Comparison of ENCODE assay signal across 8 cellular contexts in the genomic region with DNA sequence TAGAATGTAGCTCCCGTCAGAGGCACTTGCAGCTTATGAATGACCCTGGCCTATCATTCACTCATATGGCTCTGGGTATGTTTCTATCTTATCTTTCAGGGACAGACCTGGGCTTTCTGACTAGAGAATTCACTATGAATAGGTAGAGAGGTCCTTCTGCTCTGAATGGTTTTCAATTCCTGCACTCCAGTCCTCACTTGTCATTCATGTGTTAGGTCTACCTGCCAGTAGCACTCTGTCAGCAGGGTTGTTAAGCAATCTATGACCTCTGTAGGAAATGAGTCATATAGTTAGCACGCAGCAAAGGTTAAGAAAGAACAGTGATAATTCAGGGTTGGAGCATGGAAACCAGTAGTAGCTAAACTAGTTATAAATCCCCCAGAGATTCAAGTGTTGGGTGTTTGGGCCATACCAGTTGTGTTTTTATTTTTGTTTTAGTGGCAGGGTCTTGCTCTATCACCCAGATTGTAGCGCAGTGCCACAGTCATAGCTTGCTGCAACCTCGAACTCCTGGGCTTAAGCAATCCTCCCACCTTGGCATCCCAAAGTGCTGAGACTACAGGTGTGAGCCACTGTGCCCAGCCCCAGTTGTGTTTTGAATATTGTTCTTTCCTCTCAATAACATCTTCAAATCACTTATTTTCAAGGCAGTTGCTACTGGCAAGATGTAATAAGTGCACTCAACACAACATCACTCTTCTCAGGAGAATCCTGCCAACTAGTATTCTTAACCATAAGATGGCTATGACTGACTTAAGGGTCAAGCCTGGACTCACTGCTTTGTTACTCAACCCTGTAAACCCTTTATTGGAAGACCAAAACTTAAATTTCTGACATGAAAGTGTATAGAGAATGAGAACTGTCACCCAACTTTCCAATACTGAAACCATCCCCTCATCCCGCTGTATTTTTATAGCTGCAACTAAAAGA. TPM values are rescaled to one million over a fixed set of nuclear protein-coding genes. Genes with fewer than 3 reads are reported as not detected.
DNase-seq lines count a peak whose midpoint lies in the region; ATAC-seq, FAIRE-seq and TF ChIP-seq lines count a peak whose summit lies in the region.

No MANE protein-coding gene starts in this region.

- no peaks in the 10 kb centered on the region for H4K20me1 ChIP-seq in IMR-90 (ENCODE audit: insufficient read depth, low read length)

- TF ChIP-seq POLR2A in IMR-90 (IDR thresholded peaks at IDR 0.05; ENCODE audit: low read depth, low read length) = no peak
- TF ChIP-seq POLR2A in tibial nerve (IDR thresholded peaks at IDR 0.05) = no peak

- H3K56ac ChIP-seq in IMR-90 (ENCODE audit: extremely low read depth, insufficient read depth, low read length) = no peak overlapping the region

- TF ChIP-seq RAD21 in IMR-90 (IDR thresholded peaks at IDR 0.05; ENCODE audit: low read length) = no peak

- H2AFZ ChIP-seq in IMR-90 (replicated peaks; ENCODE audit: low read length, poor library complexity) = no peak overlapping the region

- peaks cover 2% of the 10 kb centered on the region; the same call in 1 of the 2 replicates for H3K9me3 ChIP-seq in IMR-90 (ENCODE audit: control insufficient read depth, insufficient read depth, low read length)
- H3K9me3 ChIP-seq in tibial nerve = no peaks in the 10 kb centered on the region
- H3K9me3 ChIP-seq in right atrium auricular region = no peaks in the 10 kb centered on the region

- peak overlapping the region; percentile 76; the same call in 1 of the 2 replicates for H3K4me2 ChIP-seq in IMR-90 (ENCODE audit: low read depth, low read length)

- peak overlapping the region; percentile 23 for H2AK5ac ChIP-seq in IMR-90 (ENCODE audit: low read depth, low read length)

- H2BK120ac ChIP-seq in IMR-90 (ENCODE audit: low read depth, low read length) = peak overlapping the region; percentile 72

- POLR2A ChIA-PET in IMR-90 (lab: Charles Lee; ENCODE audit: unreplicated experiment) = no interaction called here

- H3K4me1 ChIP-seq in IMR-90 (ENCODE audit: control insufficient read depth, insufficient read depth, low read length) (peaks cover 2% of the 10 kb centered on the region; the same call in 1 of the 2 replicates), tibial nerve (no peaks in the 10 kb centered on the region), right atrium auricular region (no peaks in the 10 kb centered on the region)

- peak overlapping the region; percentile 78 for H2BK20ac ChIP-seq in IMR-90 (ENCODE audit: low read depth, low read length)

- H3K23ac ChIP-seq in IMR-90 (ENCODE audit: low read depth, low read length) = 0 out of 2 replicates have a peak overlapping the region, but pooled peaks have one; percentile 50

- H3K27me3 ChIP-seq in GM06990 (replicated peaks; ENCODE audit: control insufficient read depth, insufficient read depth, low read length) = no peaks in the 10 kb centered on the region
- no peaks in the 10 kb centered on the region for H3K27me3 ChIP-seq in IMR-90 (ENCODE audit: control insufficient read depth, insufficient read depth, low read length)
- H3K27me3 ChIP-seq in tibial nerve = peaks cover 0 to 4% of the 10 kb centered on the region in 2 donors
- H3K27me3 ChIP-seq in right atrium auricular region = no peaks in the 10 kb centered on the region

- ATAC-seq in GM21515 (IDR thresholded peaks at IDR 0.05; ENCODE audit: unreplicated experiment) (peak; percentile 78), IMR-90 (ENCODE audit: low read depth) (peak; percentile 27; the same call in 1 of the 2 replicates)

- H3K27ac ChIP-seq in IMR-90 (ENCODE audit: insufficient read depth, low read length) = no peak overlapping the region
- H3K27ac ChIP-seq in epithelial cell of prostate = peak overlapping the region; percentile 88
- H3K27ac ChIP-seq in tibial nerve = no peak overlapping the region
- H3K27ac ChIP-seq in right atrium auricular region = no peak overlapping the region

- in situ Hi-C loops in IMR-90 (cut with MboI; ENCODE audit: low sequenced_read_pairs) = no loop called here

- no TSS peak for BruUV-seq in IMR-90 (replicated peaks; lab: Mats Ljungman, UMichigan)

- DNase-seq in GM06990 (ENCODE audit: extremely low read depth, insufficient read length) (peak; percentile 15), IMR-90 (peak; percentile 68), epithelial cell of prostate (ENCODE audit: low read depth, low spot score) (no peak), tibial nerve (ENCODE audit: low spot score in 2 of 2) (no peak), D721Med (ENCODE audit: insufficient read length, low spot score) (no peak), NCI-H526 treated with DMSO at 0.1 percent for 48 hours (lab: John Stamatoyannopoulos, UW) (no peak), right atrium auricular region (ENCODE audit: low spot score) (no peak)

- peak overlapping the region in 1 of 2 experiments; percentile 72; a peak in 2 of 4 replicates for H4K8ac ChIP-seq in IMR-90 (ENCODE audit: low read depth in 2 of 2, low read length in 2 of 2)

- WGBS in IMR-90 (ENCODE audit: extremely low coverage in 2 of 2, insufficient read length in 1 of 2), 2 experiments = 60% methylated on average over 1 of the region's 5 CpGs; no CpG with 5 or more reads in 1 of the 2 experiments
- 80 to 92% methylated on average over 5 of the region's 5 CpGs for WGBS in tibial nerve, 2 donors

- H4K91ac ChIP-seq in IMR-90 (ENCODE audit: insufficient read depth, low read depth, low read length) = 0 out of 2 replicates have a peak overlapping the region, but pooled peaks have one; percentile 28

- peak overlapping the region; percentile 48; the same call in 1 of the 2 replicates for H4K5ac ChIP-seq in IMR-90 (ENCODE audit: low read depth, low read length)

- no peak overlapping the region for H2AK9ac ChIP-seq in IMR-90 (replicated peaks; ENCODE audit: low read depth, low read length, poor library complexity)

- H2BK15ac ChIP-seq in IMR-90 (ENCODE audit: low read depth, low read length) = peak overlapping the region; percentile 7; the same call in 1 of the 3 replicates

- no peaks in the 10 kb centered on the region for H3K79me1 ChIP-seq in IMR-90 (ENCODE audit: low read depth in 1 of 2, low read length in 2 of 2)

- dilution Hi-C loops in IMR-90 (cut with HindIII; ENCODE audit: low sequenced_read_pairs, unreplicated experiment) = no loop called here

- FAIRE-seq in D721Med (lab: Jason Lieb, UNC) = no peak

- peaks cover 3% of the 10 kb centered on the region; the same call in 1 of the 2 replicates for H3K9me1 ChIP-seq in IMR-90 (ENCODE audit: insufficient read depth, low read length)

- H3K9ac ChIP-seq in IMR-90 (ENCODE audit: low read depth, low read length) = no peak overlapping the region

- H3K4me3 ChIP-seq in GM06990 (replicated peaks; ENCODE audit: low read depth, low read length) (no peak overlapping the region), IMR-90 (ENCODE audit: insufficient read depth, low read depth, low read length) (no peak overlapping the region), tibial nerve (no peak overlapping the region), right atrium auricular region (no peak overlapping the region)

- H3K36me3 ChIP-seq in GM06990 (ENCODE audit: control insufficient read depth, insufficient read depth, low read length) = no peaks in the 10 kb centered on the region
- H3K36me3 ChIP-seq in IMR-90 (ENCODE audit: control insufficient read depth, insufficient read depth, low read length) = no peaks in the 10 kb centered on the region
- H3K36me3 ChIP-seq in tibial nerve = peaks cover 0 to 15% (median 0%) of the 10 kb centered on the region in 3 donors
- no peaks in the 10 kb centered on the region for H3K36me3 ChIP-seq in right atrium auricular region

- TF ChIP-seq EP300 in tibial nerve (IDR thresholded peaks at IDR 0.05) = no peak

- H3K18ac ChIP-seq in IMR-90 (ENCODE audit: low read depth, low read length) = peak overlapping the region; percentile 86; the same call in 1 of the 2 replicates

- peak overlapping the region; percentile 90 for H2BK5ac ChIP-seq in IMR-90 (ENCODE audit: low read depth, low read length, poor library complexity, severe bottlenecking)

- intact Hi-C loops in IMR-90 (cut with micrococcal nuclease) = no loop called here

- CTCF ChIA-PET in IMR-90 (lab: Yijun Ruan, JAX) = no interaction called here

- TF ChIP-seq CTCF in GM06990 (IDR thresholded peaks at IDR 0.05; ENCODE audit: insufficient read depth, low read length, poor library complexity, severe bottlenecking) = no peak
- no peak for TF ChIP-seq CTCF in IMR-90 (conservative IDR thresholded peaks at IDR 0.05; ENCODE audit: low read depth, low read length)
- TF ChIP-seq CTCF in tibial nerve (IDR thresholded peaks at IDR 0.05) = no peak
- TF ChIP-seq CTCF in D721Med (IDR thresholded peaks at IDR 0.05; ENCODE audit: insufficient read depth, missing control alignments) = no peak
- TF ChIP-seq CTCF in right atrium auricular region (IDR thresholded peaks at IDR 0.05) = no peak

- peak overlapping the region; percentile 64 for H3K4ac ChIP-seq in IMR-90 (ENCODE audit: low read depth, low read length)

- H3K14ac ChIP-seq in IMR-90 (replicated peaks; ENCODE audit: low read depth, low read length) = peak overlapping the region; percentile 46

TF ChIP-seq in IMR-90, 13 proteins besides CTCF, POLR2A, EP300 and RAD21 (continues in another document):
- TF ChIP-seq RCOR1 (IDR thresholded peaks at IDR 0.05; ENCODE audit: insufficient replicate concordance, low read length) (no peak), RFX5 (IDR thresholded peaks at IDR 0.05; ENCODE audit: low read depth, low read length) (no peak), SMC3 (IDR thresholded peaks at IDR 0.05; ENCODE audit: low read depth, low read length) (no peak), NFE2L2 (IDR thresholded peaks at IDR 0.05; ENCODE audit: low read depth, low read length) (no peak), MAZ (IDR thresholded peaks at IDR 0.05; ENCODE audit: borderline replicate concordance, low read depth, low read length) (no peak)
- TF ChIP-seq, protein P1, sequence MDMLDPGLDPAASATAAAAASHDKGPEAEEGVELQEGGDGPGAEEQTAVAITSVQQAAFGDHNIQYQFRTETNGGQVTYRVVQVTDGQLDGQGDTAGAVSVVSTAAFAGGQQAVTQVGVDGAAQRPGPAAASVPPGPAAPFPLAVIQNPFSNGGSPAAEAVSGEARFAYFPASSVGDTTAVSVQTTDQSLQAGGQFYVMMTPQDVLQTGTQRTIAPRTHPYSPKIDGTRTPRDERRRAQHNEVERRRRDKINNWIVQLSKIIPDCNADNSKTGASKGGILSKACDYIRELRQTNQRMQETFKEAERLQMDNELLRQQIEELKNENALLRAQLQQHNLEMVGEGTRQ (IDR thresholded peaks at IDR 0.05; ENCODE audit: low read depth, low read length) = no peak

RNA-seq across cellular contexts. Expression of a gene that starts 25.1 kb away (rescaled TPM):
- total RNA-seq in IMR-90 (2012; rRNA removed) = not detected in 2 replicates
- not detected in 2 replicates for polyA plus RNA-seq in IMR-90 (2012; rRNA removed)
- 0.04 and 0.09 TPM in 2 replicates for polyA plus RNA-seq in IMR-90 (2012; cell fraction: cytosol; rRNA removed)
- not detected in 2 replicates for polyA plus RNA-seq in IMR-90 (2012; cell fraction: nucleus; rRNA removed; ENCODE audit: low replicate concordance)
- total RNA-seq in tibial nerve = not detected
- total RNA-seq in right atrium auricular region = not detected

RNA-seq across cellular contexts. Expression of a gene that starts 57.3 kb away (rescaled TPM):
- total RNA-seq in IMR-90 (2012; rRNA removed) = 10.8 and 13.4 TPM in 2 replicates
- 6.5 and 7.7 TPM in 2 replicates for polyA plus RNA-seq in IMR-90 (2012; rRNA removed)
- polyA plus RNA-seq in IMR-90 (2012; cell fraction: cytosol; rRNA removed) = 3.3 and 7.2 TPM in 2 replicates
- 4.0 and 14.0 TPM in 2 replicates for polyA plus RNA-seq in IMR-90 (2012; cell fraction: nucleus; rRNA removed; ENCODE audit: low replicate concordance)
- total RNA-seq in tibial nerve = 10 to 100 TPM; 14.3 to 19.0 (median 18.6) TPM
- total RNA-seq in right atrium auricular region = 10 to 100 TPM; 14.0 to 19.1 TPM

Comparison
In these comparisons a context has a peak if more than half of its experiments do, and no peak if none do; other contexts are left out.
1. DNase-seq: peak in GM06990 (single experiment) and IMR-90 (single experiment); none in epithelial cell of prostate (single experiment), tibial nerve (0 of 2), D721Med (single experiment), NCI-H526 treated with DMSO at 0.1 percent for 48 hours (single experiment) and right atrium auricular region (single experiment).